1 cellular context compared by ENCODE assay signal in the genomic region with DNA sequence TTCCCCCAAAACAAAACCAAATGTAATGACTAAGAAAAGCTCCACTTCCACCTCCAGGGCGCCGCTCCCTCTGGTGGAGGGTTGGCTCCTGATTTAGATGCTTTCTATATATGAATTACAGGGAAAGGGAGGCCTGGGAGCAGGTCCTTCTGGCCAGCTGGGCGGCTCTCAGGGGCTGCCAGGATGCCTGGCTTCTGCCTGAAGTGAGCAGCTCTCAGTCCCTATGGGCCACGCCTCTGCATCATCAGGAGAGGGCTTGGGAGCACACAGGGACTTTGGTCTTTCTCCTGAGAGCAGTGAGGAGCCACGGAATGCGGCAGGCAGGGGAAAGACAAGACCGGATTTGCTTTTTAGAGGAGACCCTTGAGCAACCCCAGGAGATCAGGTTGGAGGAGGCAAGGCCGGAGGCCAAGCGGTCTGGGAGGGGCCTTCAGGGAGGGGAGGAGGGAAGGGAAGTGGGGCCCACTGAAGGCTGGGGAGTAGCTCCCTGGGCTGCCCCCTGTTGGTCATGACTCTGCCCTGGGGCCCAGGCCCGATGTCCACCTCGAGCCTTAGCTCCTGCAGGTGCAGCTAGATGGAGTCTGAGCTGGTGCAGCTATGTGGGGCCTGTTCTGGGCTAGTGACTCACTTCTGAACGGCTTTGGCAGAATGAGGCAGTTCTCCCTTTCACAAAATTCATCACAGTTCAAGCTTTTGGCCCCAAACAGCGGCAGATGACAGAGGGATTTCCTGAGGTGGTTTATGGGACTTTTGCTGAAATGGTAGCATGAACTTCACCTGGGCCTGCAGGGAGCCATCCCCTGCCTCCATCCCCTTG.
A peak's percentile ranks its signal among the peaks of the same experiment; 100 is the strongest.
TF ChIP-seq lines count a peak whose summit lies in the region.

No MANE protein-coding gene starts in this region.

TF ChIP-seq in GM12878, 131 proteins besides CTCF, POLR2A, EP300 and RAD21 (continued from another document):
- TF ChIP-seq SRF (IDR thresholded peaks at IDR 0.05; ENCODE audit: low read depth in 2 of 2, low read length in 2 of 2) (peak in 1 of 2 experiments; percentile 40; a peak in 1 of 4 replicates), TCF12 (IDR thresholded peaks at IDR 0.05; ENCODE audit: low read depth, low read length) (peak; percentile 94), CHD4 (IDR thresholded peaks at IDR 0.05) (peak; percentile 63; the same call in 1 of the 2 replicates), LARP7 (IDR thresholded peaks at IDR 0.05) (no peak), CUX1 (IDR thresholded peaks at IDR 0.05; ENCODE audit: insufficient replicate concordance, low read depth, low read length) (peak; percentile 31), SIN3A (IDR thresholded peaks at IDR 0.05; ENCODE audit: low read depth, low read length) (no peak), RB1 (IDR thresholded peaks at IDR 0.05; ENCODE audit: borderline replicate concordance) (peak; percentile 34; the same call in 1 of the 2 replicates), MEF2B (IDR thresholded peaks at IDR 0.05; ENCODE audit: partially characterized antibody, poor library complexity, severe bottlenecking) (no peak), TAF1 (IDR thresholded peaks at IDR 0.05; ENCODE audit: borderline replicate concordance, low read depth, low read length) (peak; percentile 82), TBL1XR1 (IDR thresholded peaks at IDR 0.05; ENCODE audit: low read depth, low read length) (0 out of 2 replicates have a peak, but pooled peaks have one; percentile 28), TCF3 (IDR thresholded peaks at IDR 0.05; ENCODE audit: borderline replicate concordance, insufficient read depth, low read depth, low read length) (peak; percentile 90), ZNF24 (IDR thresholded peaks at IDR 0.05) (0 out of 2 replicates have a peak, but pooled peaks have one; percentile 30), ATF3 (IDR thresholded peaks at IDR 0.05; ENCODE audit: borderline replicate concordance, extremely low read depth, low read depth, low read length) (no peak), KAT2A (conservative IDR thresholded peaks at IDR 0.05; ENCODE audit: control insufficient read depth, low read depth, low read length) (no peak)
- TF ChIP-seq, protein P1, sequence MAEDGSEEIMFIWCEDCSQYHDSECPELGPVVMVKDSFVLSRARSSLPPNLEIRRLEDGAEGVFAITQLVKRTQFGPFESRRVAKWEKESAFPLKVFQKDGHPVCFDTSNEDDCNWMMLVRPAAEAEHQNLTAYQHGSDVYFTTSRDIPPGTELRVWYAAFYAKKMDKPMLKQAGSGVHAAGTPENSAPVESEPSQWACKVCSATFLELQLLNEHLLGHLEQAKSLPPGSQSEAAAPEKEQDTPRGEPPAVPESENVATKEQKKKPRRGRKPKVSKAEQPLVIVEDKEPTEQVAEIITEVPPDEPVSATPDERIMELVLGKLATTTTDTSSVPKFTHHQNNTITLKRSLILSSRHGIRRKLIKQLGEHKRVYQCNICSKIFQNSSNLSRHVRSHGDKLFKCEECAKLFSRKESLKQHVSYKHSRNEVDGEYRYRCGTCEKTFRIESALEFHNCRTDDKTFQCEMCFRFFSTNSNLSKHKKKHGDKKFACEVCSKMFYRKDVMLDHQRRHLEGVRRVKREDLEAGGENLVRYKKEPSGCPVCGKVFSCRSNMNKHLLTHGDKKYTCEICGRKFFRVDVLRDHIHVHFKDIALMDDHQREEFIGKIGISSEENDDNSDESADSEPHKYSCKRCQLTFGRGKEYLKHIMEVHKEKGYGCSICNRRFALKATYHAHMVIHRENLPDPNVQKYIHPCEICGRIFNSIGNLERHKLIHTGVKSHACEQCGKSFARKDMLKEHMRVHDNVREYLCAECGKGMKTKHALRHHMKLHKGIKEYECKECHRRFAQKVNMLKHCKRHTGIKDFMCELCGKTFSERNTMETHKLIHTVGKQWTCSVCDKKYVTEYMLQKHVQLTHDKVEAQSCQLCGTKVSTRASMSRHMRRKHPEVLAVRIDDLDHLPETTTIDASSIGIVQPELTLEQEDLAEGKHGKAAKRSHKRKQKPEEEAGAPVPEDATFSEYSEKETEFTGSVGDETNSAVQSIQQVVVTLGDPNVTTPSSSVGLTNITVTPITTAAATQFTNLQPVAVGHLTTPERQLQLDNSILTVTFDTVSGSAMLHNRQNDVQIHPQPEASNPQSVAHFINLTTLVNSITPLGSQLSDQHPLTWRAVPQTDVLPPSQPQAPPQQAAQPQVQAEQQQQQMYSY (CRISPR knock-in tag; IDR thresholded peaks at IDR 0.05), result no peak
- TF ChIP-seq, protein P2, sequence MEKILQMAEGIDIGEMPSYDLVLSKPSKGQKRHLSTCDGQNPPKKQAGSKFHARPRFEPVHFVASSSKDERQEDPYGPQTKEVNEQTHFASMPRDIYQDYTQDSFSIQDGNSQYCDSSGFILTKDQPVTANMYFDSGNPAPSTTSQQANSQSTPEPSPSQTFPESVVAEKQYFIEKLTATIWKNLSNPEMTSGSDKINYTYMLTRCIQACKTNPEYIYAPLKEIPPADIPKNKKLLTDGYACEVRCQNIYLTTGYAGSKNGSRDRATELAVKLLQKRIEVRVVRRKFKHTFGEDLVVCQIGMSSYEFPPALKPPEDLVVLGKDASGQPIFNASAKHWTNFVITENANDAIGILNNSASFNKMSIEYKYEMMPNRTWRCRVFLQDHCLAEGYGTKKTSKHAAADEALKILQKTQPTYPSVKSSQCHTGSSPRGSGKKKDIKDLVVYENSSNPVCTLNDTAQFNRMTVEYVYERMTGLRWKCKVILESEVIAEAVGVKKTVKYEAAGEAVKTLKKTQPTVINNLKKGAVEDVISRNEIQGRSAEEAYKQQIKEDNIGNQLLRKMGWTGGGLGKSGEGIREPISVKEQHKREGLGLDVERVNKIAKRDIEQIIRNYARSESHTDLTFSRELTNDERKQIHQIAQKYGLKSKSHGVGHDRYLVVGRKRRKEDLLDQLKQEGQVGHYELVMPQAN (conservative IDR thresholded peaks at IDR 0.05), result no peak
